ENCODE assay signal across 1 cellular context in genomic region chr19:5094768-5095567, GRCh38.
TF ChIP-seq lines count a peak whose summit lies in the region.

No MANE protein-coding gene starts in this region.

TF ChIP-seq in WTC11, 78 proteins besides CTCF, POLR2A, EP300 and RAD21 (continued from another document):
- TF ChIP-seq STAT6 (CRISPR knock-in tag; conservative IDR thresholded peaks at IDR 0.05; ENCODE audit: low read depth) (no peak), TEAD4 (CRISPR knock-in tag; IDR thresholded peaks at IDR 0.05) (no peak), ZNF281 (CRISPR knock-in tag; IDR thresholded peaks at IDR 0.05) (no peak), ZNF138 (CRISPR knock-in tag; conservative IDR thresholded peaks at IDR 0.05) (no peak)
